Comparison of ENCODE assay signal across 8 cellular contexts in genomic region chr6:77463308-77463880, GRCh38. TPM values are rescaled to one million over a fixed set of nuclear protein-coding genes. Genes with fewer than 3 reads are reported as not detected.
DNase-seq lines count a peak whose midpoint lies in the region; ATAC-seq and TF ChIP-seq lines count a peak whose summit lies in the region.

TSS of gene HTR1B (minus strand) at chr6:77463491. CDS start at chr6:77463403, 88 bp downstream.

- H3K9me3 Mint-ChIP-seq in activated naive CD8-positive, alpha-beta T cell treated with anti-CD3 and anti-CD28 coated beads, Interleukin-2, amount 50 U/mL, for 24 hours = no peaks in the 10 kb centered on the region

- H3K4me3 ChIP-seq in HFF-Myc (replicated peaks; ENCODE audit: low read depth, low read length) = peak within 1 kb of the TSS; percentile 51
- H3K4me3 ChIP-seq in iPS-18a (ENCODE audit: low read length) = peak within 1 kb of the TSS; percentile 83
- peak within 1 kb of the TSS; percentile 37 to 58 (median 46) for H3K4me3 ChIP-seq in skeletal muscle tissue (ENCODE audit: low read length in 3 of 3)

- H3K27ac ChIP-seq in iPS-18a (ENCODE audit: low read length) (no peak within 1 kb of the TSS), skeletal muscle tissue (ENCODE audit: low read depth, low read length) (no peak within 1 kb of the TSS)

- H3K4me1 Mint-ChIP-seq in activated naive CD8-positive, alpha-beta T cell treated with anti-CD3 and anti-CD28 coated beads, Interleukin-2, amount 50 U/mL, for 24 hours = peaks cover 18% of the 10 kb centered on the region

- H3K9me3 ChIP-seq in iPS-18a (ENCODE audit: control insufficient read depth, low read depth, low read length) (no peaks in the 10 kb centered on the region), skeletal muscle tissue (ENCODE audit: control insufficient read depth in 3 of 3, low read length in 3 of 3) (no peaks in the 10 kb centered on the region)

- H3K27me3 Mint-ChIP-seq in activated naive CD8-positive, alpha-beta T cell treated with anti-CD3 and anti-CD28 coated beads, Interleukin-2, amount 50 U/mL, for 24 hours = peaks cover 66% of the 10 kb centered on the region

- DNase-seq in HFF-Myc (ENCODE audit: extremely low read depth, low read depth) (no peak), GM19238 (ENCODE audit: insufficient read length, low spot score) (no peak)
- DNase-seq in activated naive CD8-positive, alpha-beta T cell treated with anti-CD3 and anti-CD28 coated beads, Interleukin-2, amount 50 U/mL, for 24 hours = no peak
- no peak for DNase-seq in activated effector memory CD4-positive, alpha-beta T cell treated with anti-CD3 and anti-CD28 coated beads, Interleukin-2, amount 50 U/mL, for 16 hours
- DNase-seq in activated CD4-positive, CD25-positive, alpha-beta regulatory T cell treated with anti-CD3 and anti-CD28 coated beads, Interleukin-2, amount 50 U/mL, for 72 hours = no peak

- H3K36me3 ChIP-seq in iPS-18a (ENCODE audit: control insufficient read depth, low read depth, low read length) (no peaks in the 10 kb centered on the region), skeletal muscle tissue (ENCODE audit: control insufficient read depth in 3 of 3, insufficient read depth in 3 of 3, low read length in 3 of 3) (no peaks in the 10 kb centered on the region)

- peak within 1 kb of the TSS; percentile 45 for H3K4me3 Mint-ChIP-seq in activated naive CD8-positive, alpha-beta T cell treated with anti-CD3 and anti-CD28 coated beads, Interleukin-2, amount 50 U/mL, for 24 hours

- H3K27ac Mint-ChIP-seq in activated naive CD8-positive, alpha-beta T cell treated with anti-CD3 and anti-CD28 coated beads, Interleukin-2, amount 50 U/mL, for 24 hours = no peak within 1 kb of the TSS

- H3K9ac ChIP-seq in iPS-18a (ENCODE audit: low read length) = peak within 1 kb of the TSS; percentile 30
- H3K9ac ChIP-seq in skeletal muscle tissue (ENCODE audit: low read depth in 1 of 3, low read length in 3 of 3) = peak within 1 kb of the TSS in 1 of 3 donors; percentile 4

- ATAC-seq in activated naive CD8-positive, alpha-beta T cell treated with anti-CD3 and anti-CD28 coated beads, Interleukin-2, amount 50 U/mL, for 24 hours = no peak
- no peak for ATAC-seq in HG03469 (IDR thresholded peaks at IDR 0.05; ENCODE audit: unreplicated experiment)

- no peaks in the 10 kb centered on the region for H3K36me3 Mint-ChIP-seq in activated naive CD8-positive, alpha-beta T cell treated with anti-CD3 and anti-CD28 coated beads, Interleukin-2, amount 50 U/mL, for 24 hours (ENCODE audit: low read depth)

- peaks cover 8% of the 10 kb centered on the region for H3K4me1 ChIP-seq in iPS-18a (ENCODE audit: control insufficient read depth, low read depth, low read length)
- peaks cover 13 to 27% (median 16%) of the 10 kb centered on the region in 3 donors for H3K4me1 ChIP-seq in skeletal muscle tissue (ENCODE audit: control insufficient read depth in 3 of 3, insufficient read depth in 3 of 3, low read length in 3 of 3)

- no peak for TF ChIP-seq CTCF in HFF-Myc (IDR thresholded peaks at IDR 0.05; ENCODE audit: low read depth, low read length, missing control alignments)

- H3K27me3 ChIP-seq in iPS-18a (ENCODE audit: control insufficient read depth, insufficient read depth, low read length) = peaks cover 74% of the 10 kb centered on the region
- H3K27me3 ChIP-seq in skeletal muscle tissue (ENCODE audit: control insufficient read depth in 3 of 3, insufficient read depth in 3 of 3, low read length in 3 of 3) = peaks cover 56 to 57% (median 56%) of the 10 kb centered on the region in 3 donors

RNA-seq across cellular contexts. Expression of gene HTR1B, which starts in this region (rescaled TPM):
- not detected for total RNA-seq in skeletal muscle tissue
